ENCODE assay signal across 8 cellular contexts in the genomic region with DNA sequence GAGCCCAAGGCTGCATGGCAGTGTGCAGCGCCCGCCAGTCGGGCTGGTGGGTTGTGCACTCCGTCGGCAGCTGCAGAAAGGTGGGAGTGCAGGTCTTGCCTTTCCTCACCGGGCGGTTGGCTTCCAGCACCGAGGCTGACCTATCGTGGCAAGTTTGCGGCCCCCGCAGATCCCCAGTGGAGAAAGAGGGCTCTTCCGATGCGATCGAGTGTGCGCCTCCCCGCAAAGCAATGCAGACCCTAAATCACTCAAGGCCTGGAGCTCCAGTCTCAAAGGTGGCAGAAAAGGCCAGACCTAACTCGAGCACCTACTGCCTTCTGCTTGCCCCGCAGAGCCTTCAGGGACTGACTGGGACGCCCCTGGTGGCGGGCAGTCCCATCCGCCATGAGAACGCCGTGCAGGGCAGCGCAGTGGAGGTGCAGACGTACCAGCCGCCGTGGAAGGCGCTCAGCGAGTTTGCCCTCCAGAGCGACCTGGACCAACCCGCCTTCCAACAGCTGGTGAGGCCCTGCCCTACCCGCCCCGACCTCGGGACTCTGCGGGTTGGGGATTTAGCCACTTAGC. TPM values are rescaled to one million over a fixed set of nuclear protein-coding genes. Genes with fewer than 3 reads are reported as not detected.
DNase-seq lines count a peak whose midpoint lies in the region; ATAC-seq and TF ChIP-seq lines count a peak whose summit lies in the region.

No MANE protein-coding gene starts in this region.

- peaks cover 76% of the 10 kb centered on the region for H3K27me3 Mint-ChIP-seq in activated CD4-positive, alpha-beta memory T cell treated with anti-CD3 and anti-CD28 coated beads for 36 hours

- no peak overlapping the region for H3K27ac Mint-ChIP-seq in activated CD4-positive, alpha-beta memory T cell treated with anti-CD3 and anti-CD28 coated beads for 36 hours

- CTCF ChIA-PET in activated CD4-positive, alpha-beta memory T cell treated with anti-CD3 and anti-CD28 coated beads for 36 hours (lab: Charles Lee), result interaction anchor here (0.6 to 1.9 kb wide), 3 partner anchors 13 to 279 kb away, joined by 4 to 5 read pairs (median 5); no protein-coding TSS in a partner anchor

- intact Hi-C loops in activated CD4-positive, alpha-beta memory T cell treated with anti-CD3 and anti-CD28 coated beads for 36 hours (cut with micrococcal nuclease), result no loop called here

- peaks cover 100% of the 10 kb centered on the region for H3K27me3 ChIP-seq in foreskin keratinocyte

- peak; percentile 4 for ATAC-seq in foreskin keratinocyte
- no peak for ATAC-seq in GM21825 (IDR thresholded peaks at IDR 0.05; ENCODE audit: unreplicated experiment)
- ATAC-seq in GM18870 (IDR thresholded peaks at IDR 0.05; ENCODE audit: unreplicated experiment), result no peak
- no peak for ATAC-seq in HG03175 (IDR thresholded peaks at IDR 0.05; ENCODE audit: unreplicated experiment)

- no peaks in the 10 kb centered on the region for H3K4me1 ChIP-seq in foreskin keratinocyte

- no peaks in the 10 kb centered on the region for H3K36me3 Mint-ChIP-seq in activated CD4-positive, alpha-beta memory T cell treated with anti-CD3 and anti-CD28 coated beads for 36 hours

- no peaks in the 10 kb centered on the region for H3K9me3 Mint-ChIP-seq in activated CD4-positive, alpha-beta memory T cell treated with anti-CD3 and anti-CD28 coated beads for 36 hours

- TF ChIP-seq CTCF in foreskin keratinocyte (conservative IDR thresholded peaks at IDR 0.05), result peak; percentile 17

- POLR2A ChIA-PET in activated CD4-positive, alpha-beta memory T cell treated with anti-CD3 and anti-CD28 coated beads for 36 hours (lab: Charles Lee), result interaction anchor here (0.6 kb wide), 1 partner anchor 43 kb away, joined by 3 read pairs; no protein-coding TSS in a partner anchor

- no peak overlapping the region for H3K27ac ChIP-seq in foreskin keratinocyte
- no peak overlapping the region for H3K27ac ChIP-seq in skin epidermis

- peaks cover 55% of the 10 kb centered on the region for H3K4me1 Mint-ChIP-seq in activated CD4-positive, alpha-beta memory T cell treated with anti-CD3 and anti-CD28 coated beads for 36 hours (ENCODE audit: low read depth)

- peak overlapping the region; percentile 13 to 38 (median 28) for H3K4me3 ChIP-seq in skin epidermis

- peak overlapping the region; percentile 73 for H3K4me3 Mint-ChIP-seq in activated CD4-positive, alpha-beta memory T cell treated with anti-CD3 and anti-CD28 coated beads for 36 hours

- DNase-seq in NOMO-1 (lab: John Stamatoyannopoulos, UW; ENCODE audit: unreplicated experiment in 2 of 2) (peak; percentile 19 to 32), NOMO-1 treated with dmso at 0.1 percent for 144 hours (lab: John Stamatoyannopoulos, UW; ENCODE audit: unreplicated experiment) (no peak), foreskin keratinocyte (no peak)
- peak; percentile 68 for DNase-seq in activated CD4-positive, alpha-beta memory T cell treated with anti-CD3 and anti-CD28 coated beads for 36 hours

RNA-seq across cellular contexts. Expression of a gene that starts 4.3 kb away (rescaled TPM):
- under 1 TPM; 0.15 to 0.19 TPM for total RNA-seq in activated CD4-positive, alpha-beta memory T cell treated with anti-CD3 and anti-CD28 coated beads for 36 hours
- 0.27 and 1.6 TPM in 2 replicates for total RNA-seq in foreskin keratinocyte
- polyA plus RNA-seq in foreskin keratinocyte, result 0.27 and 1.8 TPM in 2 replicates

RNA-seq across cellular contexts. Expression of a gene that starts 29.6 kb away (rescaled TPM):
- 100 to 1,000 TPM; 169 to 173 TPM for total RNA-seq in activated CD4-positive, alpha-beta memory T cell treated with anti-CD3 and anti-CD28 coated beads for 36 hours
- 116 and 129 TPM in 2 replicates for total RNA-seq in foreskin keratinocyte
- 108 and 133 TPM in 2 replicates for polyA plus RNA-seq in foreskin keratinocyte

Comparison
In these comparisons a context has a peak if more than half of its experiments do, and no peak if none do; other contexts are left out.
1. DNase-seq: peak in NOMO-1 (2 of 2) and activated CD4-positive, alpha-beta memory T cell treated with anti-CD3 and anti-CD28 coated beads for 36 hours (single experiment); none in NOMO-1 treated with dmso at 0.1 percent for 144 hours (single experiment) and foreskin keratinocyte (0 of 2).